20 cellular contexts compared by ENCODE assay signal in the genomic region with DNA sequence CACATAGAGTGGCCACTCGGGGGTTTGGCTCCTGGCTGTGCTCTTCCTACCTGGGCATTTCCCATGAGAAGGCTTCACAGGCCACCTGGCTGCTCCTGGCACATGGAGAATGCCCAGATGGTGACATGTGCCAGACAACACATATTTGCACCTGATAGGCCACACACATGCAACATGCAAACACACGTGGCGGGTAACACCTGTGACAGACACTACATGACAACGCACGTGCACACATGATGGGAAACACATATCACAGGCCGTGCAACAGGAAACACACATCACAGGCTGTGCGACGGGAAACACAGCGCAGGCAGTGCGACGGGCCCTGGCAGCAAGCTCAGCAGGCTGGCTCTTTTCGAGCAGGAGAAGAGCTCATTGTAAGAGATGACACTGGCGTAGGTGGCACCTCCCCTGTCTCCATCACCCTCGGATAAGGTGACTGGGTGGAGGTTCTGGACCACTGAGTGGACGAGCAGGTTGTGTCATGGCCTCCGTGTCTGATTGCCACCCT. TPM values are rescaled to one million over a fixed set of nuclear protein-coding genes. Genes with fewer than 3 reads are reported as not detected.
"Had no signal": no experiment of that assay in that cellular context is flagged by ENCODE, and none has a peak within 500 bp of the region (broad histone marks: within the 10 kb centered on the region; RNA-seq: fewer than 3 reads in every experiment).

No MANE protein-coding gene starts in this region.

RNA-seq across cellular contexts. Expression of a gene that starts 55.8 kb away (rescaled TPM):
- total RNA-seq: activated naive CD4-positive, alpha-beta T cell treated with anti-CD3 and anti-CD28 coated beads for 36 hours; activated naive CD4-positive, alpha-beta T cell treated with anti-CD3 and anti-CD28 coated beads, Interleukin-2, amount 50 U/mL, for 72 hours; activated naive CD8-positive, alpha-beta T cell treated with anti-CD3 and anti-CD28 coated beads for 36 hours; activated naive CD8-positive, alpha-beta T cell treated with anti-CD3 and anti-CD28 coated beads, Interleukin-2, amount 10 ng/mL, durations not matched to agents 7 days and 5 days; activated T-cell treated with anti-CD3 and anti-CD28 coated beads, Interleukin-2, amount 50 U/mL, for 4 hours; activated T-cell treated with anti-CD3 and anti-CD28 coated beads, Interleukin-2, amount 50 U/mL, for 72 hours; activated T-helper 1 cell treated with anti-CD3 and anti-CD28 coated beads, Interleukin-12 subunit alpha, Interleukin-12 subunit beta, Interleukin-2, Interleukin-4 antibody, amounts not matched to agents 30 ng/mL and 10 ng/mL and 1 ng/mL, durations not matched to agents 14 hours and 24 hours and 36 hours; activated T-helper 17 cell treated with anti-CD3 and anti-CD28 coated beads, Interleukin-2, amount 50 U/mL, for 72 hours; activated T-helper 2 cell treated with anti-CD3 and anti-CD28 coated beads, Interferon-gamma antibody, Interleukin-2, Interleukin-4, amounts not matched to agents 10 μg/mL and 5 μg/mL and 100 μg/mL, durations not matched to agents 14 hours and 24 hours and 36 hours; adrenal gland; aorta; ascending aorta; astrocyte; body of pancreas; breast epithelium; bronchial epithelial cell; cardiac muscle cell; cerebellum; chondrocyte had no signal
- polyA plus RNA-seq: adipose tissue, adrenal gland, aorta, cardiac muscle cell had no signal
